8 cellular contexts compared by ENCODE assay signal in the genomic region with DNA sequence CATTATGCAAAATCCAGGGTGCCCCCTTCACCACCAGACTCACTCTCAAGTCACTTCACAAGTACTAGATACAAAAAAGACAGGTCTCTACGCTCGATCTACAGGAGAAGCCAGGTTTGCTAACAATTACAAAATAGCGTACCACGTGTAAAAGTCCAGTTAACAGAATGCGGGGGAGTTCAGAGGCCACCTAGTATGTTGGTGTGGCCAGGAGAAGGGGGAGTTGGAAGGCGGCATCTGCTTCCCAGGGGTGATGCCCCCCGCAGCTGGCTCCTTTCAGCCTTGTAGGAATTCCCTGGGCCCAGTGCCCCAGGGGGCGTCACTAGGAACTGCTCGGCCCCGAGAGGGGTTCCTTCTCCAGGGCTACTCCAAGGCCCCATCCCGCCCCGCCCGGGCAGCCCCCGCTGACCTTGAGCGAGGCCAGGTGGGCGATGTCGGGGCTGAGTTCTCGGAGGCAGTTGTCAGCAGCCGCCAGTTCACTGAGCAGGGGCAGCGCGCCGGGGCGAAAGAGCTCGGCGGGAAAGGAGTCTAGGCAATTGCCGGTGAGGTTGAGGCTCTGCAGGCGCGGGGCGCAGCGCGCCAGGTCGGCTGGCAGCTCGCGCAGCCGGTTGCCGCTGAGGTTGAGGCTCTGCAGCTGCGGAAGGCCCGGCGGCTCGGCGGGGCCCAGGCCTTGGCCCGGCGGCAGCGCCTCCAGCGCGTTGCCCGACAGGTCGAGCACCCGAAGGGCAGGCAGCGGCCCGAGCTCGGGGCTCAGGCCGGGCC. TPM values are rescaled to one million over a fixed set of nuclear protein-coding genes. Genes with fewer than 3 reads are reported as not detected.
DNase-seq lines count a peak whose midpoint lies in the region; TF ChIP-seq lines count a peak whose summit lies in the region.

No MANE protein-coding gene starts in this region.

- H4K20me1 ChIP-seq in fibroblast of lung (ENCODE audit: control insufficient read depth, extremely low read depth, insufficient read depth, low read length), result peaks cover 3% of the 10 kb centered on the region

- no peaks in the 10 kb centered on the region for H3K9me3 ChIP-seq in fibroblast of lung (ENCODE audit: control insufficient read depth, insufficient read depth, low read depth, low read length)

- H3K27ac ChIP-seq in C4-2B, result peak overlapping the region; percentile 88
- peak overlapping the region; percentile 73 for H3K27ac ChIP-seq in fibroblast of lung (ENCODE audit: insufficient read depth, low read length)

- peak overlapping the region; percentile 88 for H3K4me3 ChIP-seq in H7 (ENCODE audit: insufficient read depth, low read depth, low read length)
- peak overlapping the region; percentile 79 to 86 (median 82) for H3K4me3 ChIP-seq in fibroblast of lung (replicated peaks in 1 of 4; ENCODE audit: control extremely low read depth in 1 of 4, insufficient read depth in 1 of 4, low read depth in 3 of 4, low read length in 4 of 4)
- H3K4me3 ChIP-seq in retinal pigment epithelial cell (ENCODE audit: low read length), result peak overlapping the region; percentile 81

- H3K9ac ChIP-seq in fibroblast of lung (ENCODE audit: insufficient read depth, low read length), result peak overlapping the region; percentile 92

- H3K27me3 ChIP-seq in H7 (ENCODE audit: control insufficient read depth, insufficient read depth, low read length) (no peaks in the 10 kb centered on the region), fibroblast of lung (ENCODE audit: control insufficient read depth, insufficient read depth, low read length) (no peaks in the 10 kb centered on the region)

- peak overlapping the region; percentile 81 for H3K4me2 ChIP-seq in fibroblast of lung (ENCODE audit: extremely low read depth, insufficient read depth, low read length)

- DNase-seq in H7, result no peak
- peak; percentile 39 for DNase-seq in RPMI8226
- DNase-seq in fibroblast of lung (ENCODE audit: low read depth in 2 of 2), result no peak
- DNase-seq in retinal pigment epithelial cell (ENCODE audit: low read depth), result no peak
- DNase-seq in globus pallidus (ENCODE audit: low spot score), result no peak
- DNase-seq in AG20443 (ENCODE audit: low spot score), result no peak
- no peak for DNase-seq in activated CD8-positive, alpha-beta memory T cell treated with anti-CD3 and anti-CD28 coated beads, Interleukin-2, amount 50 U/mL, for 48 hours

- H3K36me3 ChIP-seq in H7 (replicated peaks; ENCODE audit: control insufficient read depth, insufficient read depth, low read length), result no peaks in the 10 kb centered on the region
- H3K36me3 ChIP-seq in fibroblast of lung (ENCODE audit: control insufficient read depth, insufficient read depth, low read length), result peaks cover 2% of the 10 kb centered on the region

- no peak overlapping the region for H2AFZ ChIP-seq in fibroblast of lung (ENCODE audit: low read length)

- no peak for TF ChIP-seq CTCF in C4-2B (conservative IDR thresholded peaks at IDR 0.05)
- no peak for TF ChIP-seq CTCF in fibroblast of lung (conservative IDR thresholded peaks at IDR 0.05 in 1 of 2, IDR thresholded peaks at IDR 0.05 in 1 of 2; ENCODE audit: low read depth in 1 of 2, low read length in 2 of 2)
- no peak for TF ChIP-seq CTCF in retinal pigment epithelial cell (conservative IDR thresholded peaks at IDR 0.05; ENCODE audit: low read depth, low read length)

- H3K79me2 ChIP-seq in fibroblast of lung (ENCODE audit: control insufficient read depth, insufficient read depth, low read length), result peaks cover 48% of the 10 kb centered on the region

- peaks cover 5% of the 10 kb centered on the region for H3K4me1 ChIP-seq in fibroblast of lung (ENCODE audit: control insufficient read depth, extremely low read depth, insufficient read depth, low read length)

RNA-seq across cellular contexts. Expression of a gene that starts 0.7 kb away (rescaled TPM):
- total RNA-seq in H7 (2014; rRNA removed; shearing (Covaris generic)), result 113 and 130 TPM in 2 replicates
- 25.1 and 26.7 TPM in 2 replicates for total RNA-seq in fibroblast of lung
- polyA plus RNA-seq in fibroblast of lung, result 28.8 and 32.4 TPM in 2 replicates
- 29.8 and 30.4 TPM in 2 replicates for polyA plus RNA-seq in fibroblast of lung (2012)
- 9.9 and 11.0 TPM in 2 replicates for polyA minus RNA-seq in fibroblast of lung (ENCODE audit: low replicate concordance)

RNA-seq across cellular contexts. Expression of a gene that starts 23.1 kb away (rescaled TPM):
- 5.0 and 6.5 TPM in 2 replicates for total RNA-seq in H7 (2014; rRNA removed; shearing (Covaris generic))
- 1.5 and 2.0 TPM in 2 replicates for total RNA-seq in fibroblast of lung
- not detected in 2 replicates for polyA plus RNA-seq in fibroblast of lung
- polyA plus RNA-seq in fibroblast of lung (2012), result 1.0 and 1.5 TPM in 2 replicates
- polyA minus RNA-seq in fibroblast of lung (ENCODE audit: low replicate concordance), result not detected in 2 replicates

RNA-seq across cellular contexts. Expression of a gene that starts 43.4 kb away (rescaled TPM):
- 0.04 and 0.07 TPM in 2 replicates for total RNA-seq in H7 (2014; rRNA removed; shearing (Covaris generic))
- not detected in 2 replicates for total RNA-seq in fibroblast of lung
- not detected in 2 replicates for polyA plus RNA-seq in fibroblast of lung
- polyA plus RNA-seq in fibroblast of lung (2012), result not detected in 2 replicates
- not detected in 2 replicates for polyA minus RNA-seq in fibroblast of lung (ENCODE audit: low replicate concordance)
